2 cellular contexts compared by ENCODE assay signal in genomic region chr2:22521620-22522019, GRCh38.
TF ChIP-seq lines count a peak whose summit lies in the region.

No MANE protein-coding gene starts in this region.

TF ChIP-seq in GM23338, 12 proteins besides CTCF, POLR2A, EP300 and RAD21:
- TF ChIP-seq POLR2AphosphoS5 (IDR thresholded peaks at IDR 0.05; ENCODE audit: low read depth): no peak
- no peak for TF ChIP-seq ZNF331 (CRISPR knock-in tag; IDR thresholded peaks at IDR 0.05; ENCODE audit: low read depth)
- TF ChIP-seq EZH2 (IDR thresholded peaks at IDR 0.05; ENCODE audit: low read depth, unreplicated experiment): no peak
- no peak for TF ChIP-seq JUNB (IDR thresholded peaks at IDR 0.05; ENCODE audit: unreplicated experiment)
- TF ChIP-seq STAT1 (IDR thresholded peaks at IDR 0.05; ENCODE audit: unreplicated experiment): no peak
- TF ChIP-seq ZNF462 (CRISPR knock-in tag; IDR thresholded peaks at IDR 0.05): no peak
- TF ChIP-seq ZNF114 (CRISPR knock-in tag; IDR thresholded peaks at IDR 0.05): no peak
- TF ChIP-seq REST (IDR thresholded peaks at IDR 0.05; ENCODE audit: unreplicated experiment): no peak
- TF ChIP-seq NANOG (IDR thresholded peaks at IDR 0.05; ENCODE audit: borderline replicate concordance): no peak
- TF ChIP-seq EZH2phosphoT487 (IDR thresholded peaks at IDR 0.05; ENCODE audit: unreplicated experiment): no peak
- TF ChIP-seq CREB1 (CRISPR knock-in tag; IDR thresholded peaks at IDR 0.05; ENCODE audit: low read depth): no peak
- no peak for TF ChIP-seq ETS1 (IDR thresholded peaks at IDR 0.05)
TF ChIP-seq in GM23338: peak in this region for 0.

TF ChIP-seq in H1, 55 proteins besides CTCF, POLR2A, EP300 and RAD21:
- 0 out of 2 replicates have a peak, but pooled peaks have one; percentile 23 for TF ChIP-seq TEAD4 (IDR thresholded peaks at IDR 0.05; ENCODE audit: low read depth, low read length)
- TF ChIP-seq NANOG (IDR thresholded peaks at IDR 0.05; ENCODE audit: insufficient read depth, low read depth, low read length, poor library complexity, severe bottlenecking): peak; percentile 51
- TF ChIP-seq YY1 (IDR thresholded peaks at IDR 0.05; ENCODE audit: low read depth, low read length): no peak
